Comparison of ENCODE assay signal across 8 cellular contexts in the genomic region with DNA sequence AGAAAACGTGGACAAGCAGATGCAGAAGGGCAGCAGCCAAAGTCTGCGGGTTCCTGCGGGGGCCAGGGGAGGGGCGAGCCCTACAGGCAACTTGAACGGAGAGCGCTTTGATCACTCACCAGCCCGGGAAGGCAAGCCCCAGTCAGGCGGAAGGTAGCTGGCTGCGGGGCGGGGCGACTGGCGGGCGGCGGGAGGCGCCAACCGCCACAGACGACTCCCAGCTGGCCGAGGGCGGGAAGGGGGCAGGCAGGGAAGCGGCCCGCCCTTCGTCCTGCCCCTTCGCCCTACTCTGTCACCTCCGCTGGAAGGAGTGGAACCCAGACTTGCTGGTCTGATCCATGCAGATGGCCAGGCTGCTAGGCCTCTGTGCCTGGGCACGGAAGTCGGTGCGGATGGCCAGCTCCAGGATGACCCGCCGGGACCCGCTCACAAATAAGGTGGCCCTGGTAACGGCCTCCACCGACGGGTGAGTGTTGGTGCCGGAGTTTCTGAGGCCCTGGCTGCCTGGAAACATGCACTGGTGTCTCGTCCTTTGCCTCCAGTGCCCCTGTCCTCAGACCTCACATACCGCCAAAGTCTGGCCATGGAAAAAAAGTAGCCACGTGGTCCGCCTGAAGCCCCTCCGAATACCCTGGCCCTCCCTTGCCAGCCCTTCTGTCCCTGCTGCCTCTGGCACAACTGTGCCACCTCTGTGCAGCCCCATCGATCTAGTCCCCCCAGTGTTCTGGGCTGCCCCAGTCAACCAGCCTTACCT. TPM values are rescaled to one million over a fixed set of nuclear protein-coding genes. Genes with fewer than 3 reads are reported as not detected.
DNase-seq lines count a peak whose midpoint lies in the region; ATAC-seq and TF ChIP-seq lines count a peak whose summit lies in the region.
"Not testable (repeated sequence)": the region's sequence is repeated elsewhere in the genome, so short reads cannot be mapped to it uniquely, and the experiment has no call there.

A gene (plus strand): TSS at position 320 of the 754 bp plus-strand sequence. CDS start 19 bp downstream, at position 339.

- CTCF ChIA-PET in AG04450 (lab: Charles Lee): interaction anchor here (1.4 kb wide), 1 partner anchor 120 kb away, joined by 3 read pairs; no protein-coding TSS in a partner anchor

- not testable (repeated sequence) for H3K4me1 ChIP-seq in colonic mucosa

- H3K4me3 ChIP-seq in AG04450 (ENCODE audit: low read depth, low read length) (peak within 1 kb of the TSS; percentile 47), colonic mucosa (peak within 1 kb of the TSS; percentile 37)

- H3K27me3 ChIP-seq in AG04450 (ENCODE audit: control insufficient read depth, insufficient read depth, low read length); colonic mucosa: not testable (repeated sequence)

- not testable (repeated sequence) for H3K9me3 ChIP-seq in AG04450 (ENCODE audit: control insufficient read depth, insufficient read depth, low read length); colonic mucosa

- POLR2A ChIA-PET in AG04450 (lab: Yijun Ruan, JAX): interaction anchor here (0.6 kb wide), 2 partner anchors 185 to 191 kb away, joined by 3 read pairs; no protein-coding TSS in a partner anchor

- peak; percentile 13; the same call in 1 of the 2 replicates for TF ChIP-seq CTCF in AG04450 (IDR thresholded peaks at IDR 0.05; ENCODE audit: low read depth, low read length)
- TF ChIP-seq CTCF in colonic mucosa (IDR thresholded peaks at IDR 0.05): not testable (repeated sequence)

- H3K36me3 ChIP-seq in colonic mucosa: not testable (repeated sequence)

- ATAC-seq in GM18907 (IDR thresholded peaks at IDR 0.05; ENCODE audit: unreplicated experiment): peak; percentile 92
- peak; percentile 87 for ATAC-seq in HG03039 (IDR thresholded peaks at IDR 0.05; ENCODE audit: unreplicated experiment)

- H3K27ac ChIP-seq in AG04450 (ENCODE audit: low read depth, low read length) (peak within 1 kb of the TSS; percentile 11), colonic mucosa (peak within 1 kb of the TSS; percentile 76)

- H3K9ac ChIP-seq in colonic mucosa (ENCODE audit: low read depth in 2 of 2, low read length in 2 of 2): peak within 1 kb of the TSS; percentile 28 to 86

- DNase-seq in AG04450 (ENCODE audit: low read depth, low spot score): not testable (repeated sequence)
- peak; percentile 71 for DNase-seq in NCI-H2196 (lab: John Stamatoyannopoulos, UW; ENCODE audit: unreplicated experiment)
- DNase-seq in activated CD4-positive, alpha-beta T cell treated with anti-CD3 and anti-CD28 coated beads, Interleukin-2, amount 50 U/mL, for 1 hour: peak; percentile 69
- peak; percentile 94 for DNase-seq in colonic mucosa
- DNase-seq in kidney tubule cell (ENCODE audit: low spot score): peak; percentile 86
- DNase-seq in stimulated activated CD4-positive, alpha-beta T cell treated with anti-CD3 and anti-CD28 coated beads, Interleukin-15, amount 100 ng/mL, for 1 hour (ENCODE audit: low read depth in 1 of 2, low spot score in 1 of 2): peak; percentile 40 to 71

- intact Hi-C loops in colonic mucosa (cut with DNase I): not testable (repeated sequence)

RNA-seq across cellular contexts. Expression of the gene that starts here (rescaled TPM):
- polyA plus RNA-seq in AG04450 (2011; rRNA removed): 14.8 and 17.5 TPM in 2 replicates
- 7.2 and 9.8 TPM in 2 replicates for polyA minus RNA-seq in AG04450 (2011; rRNA and poly(A)+ RNA removed)
- total RNA-seq in colonic mucosa: 10 to 100 TPM; 32.5 to 43.8 TPM
